Comparison of ENCODE assay signal across 23 cellular contexts in the genomic region with DNA sequence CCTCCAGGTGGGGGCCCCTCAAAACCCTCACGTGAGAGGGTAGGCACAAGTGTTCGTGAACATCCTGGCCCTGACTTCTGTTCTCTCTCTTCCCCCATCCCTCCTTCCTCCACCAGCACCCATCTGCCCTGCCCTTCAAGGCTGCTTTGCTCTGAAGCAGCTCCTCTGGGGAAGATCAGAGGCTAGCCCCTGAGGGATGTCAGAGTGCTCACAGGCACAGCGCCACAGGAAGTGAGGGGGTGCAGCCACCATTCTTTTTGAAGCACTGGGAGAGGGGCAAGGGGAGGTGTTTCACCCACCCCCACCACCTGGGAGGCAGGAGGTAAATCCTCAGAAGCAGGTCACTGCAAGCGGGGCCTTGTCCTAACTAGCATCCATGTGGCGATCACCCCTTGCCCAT.
"Had no signal": no experiment of that assay in that cellular context is flagged by ENCODE, and none has a peak within 500 bp of the region (broad histone marks: within the 10 kb centered on the region; RNA-seq: fewer than 3 reads in every experiment).

No MANE protein-coding gene starts in this region.

- H3K27ac ChIP-seq: brain microvascular endothelial cell, epithelial cell of prostate, neural progenitor cell, ovary, uterus, WERI-Rb-1 had no signal

- ATAC-seq: activated CD8-positive, alpha-beta memory T cell treated with anti-CD3 and anti-CD28 coated beads, Interleukin-2, amount 10 ng/mL, durations not matched to agents 7 days and 5 days; activated naive CD8-positive, alpha-beta T cell treated with anti-CD3 and anti-CD28 coated beads, Interleukin-2, amount 50 U/mL, for 24 hours; stimulated activated effector memory CD8-positive, alpha-beta T cell treated with anti-CD3 and anti-CD28 coated beads, Interleukin-12 subunit alpha, Interleukin-12 subunit beta, amount 100 ng/mL, for 72 hours had no signal

- H3K36me3 ChIP-seq: ovary, uterus had no signal

- H3K4me3 ChIP-seq: mucosa of descending colon, neural progenitor cell, ovary, smooth muscle cell, transverse colon, uterus had no signal

- H3K27me3 ChIP-seq: brain microvascular endothelial cell, neural progenitor cell, ovary, transverse colon, uterus had no signal

- H3K9me3 Mint-ChIP-seq: activated naive CD8-positive, alpha-beta T cell treated with anti-CD3 and anti-CD28 coated beads, Interleukin-2, amount 50 U/mL, for 24 hours; neural progenitor cell; stimulated activated effector memory CD8-positive, alpha-beta T cell treated with anti-CD3 and anti-CD28 coated beads, Interleukin-12 subunit alpha, Interleukin-12 subunit beta, amount 100 ng/mL, for 72 hours had no signal

- H2AFZ ChIP-seq: neural progenitor cell had no signal

- H3K27me3 Mint-ChIP-seq: activated CD8-positive, alpha-beta memory T cell treated with anti-CD3 and anti-CD28 coated beads, Interleukin-2, amount 10 ng/mL, durations not matched to agents 7 days and 5 days; activated naive CD8-positive, alpha-beta T cell treated with anti-CD3 and anti-CD28 coated beads, Interleukin-2, amount 50 U/mL, for 24 hours had no signal

- H3K27ac Mint-ChIP-seq: activated CD8-positive, alpha-beta memory T cell treated with anti-CD3 and anti-CD28 coated beads, Interleukin-2, amount 10 ng/mL, durations not matched to agents 7 days and 5 days; activated naive CD8-positive, alpha-beta T cell treated with anti-CD3 and anti-CD28 coated beads, Interleukin-2, amount 50 U/mL, for 24 hours; activated T-helper 2 cell treated with anti-CD3 and anti-CD28 coated beads, Interferon-gamma antibody, Interleukin-2, Interleukin-4, amounts not matched to agents 10 μg/mL and 5 μg/mL and 100 μg/mL, durations not matched to agents 14 hours and 24 hours and 36 hours; endodermal cell; naive B cell; neural progenitor cell; stimulated activated effector memory CD8-positive, alpha-beta T cell treated with anti-CD3 and anti-CD28 coated beads, Interleukin-12 subunit alpha, Interleukin-12 subunit beta, amount 100 ng/mL, for 72 hours had no signal

- DNase-seq: activated CD4-positive, alpha-beta T cell treated with anti-CD3 and anti-CD28 coated beads, Interleukin-2, amount 50 U/mL, for 48 hours; activated CD8-positive, alpha-beta memory T cell treated with anti-CD3 and anti-CD28 coated beads, Interleukin-2, amount 10 ng/mL, durations not matched to agents 7 days and 5 days; activated naive CD4-positive, alpha-beta T cell treated with Interleukin-2 at 50 U/mL for 16 hours; activated naive CD8-positive, alpha-beta T cell treated with anti-CD3 and anti-CD28 coated beads, Interleukin-2, amount 50 U/mL, for 24 hours; brain microvascular endothelial cell; central memory CD4-positive, alpha-beta T cell; endodermal cell; foreskin fibroblast; glutamatergic neuron; hippocampal formation; naive B cell; ovary; stimulated activated CD4-positive, alpha-beta T cell treated with anti-CD3 and anti-CD28 coated beads, Interleukin-4, amount 100 ng/mL, for 24 hours; T-helper 2 cell; uterus; WERI-Rb-1 had no signal

- H3K4me2 ChIP-seq: neural progenitor cell, smooth muscle cell had no signal

- H3K4me3 Mint-ChIP-seq: activated CD8-positive, alpha-beta memory T cell treated with anti-CD3 and anti-CD28 coated beads, Interleukin-2, amount 10 ng/mL, durations not matched to agents 7 days and 5 days; activated naive CD8-positive, alpha-beta T cell treated with anti-CD3 and anti-CD28 coated beads, Interleukin-2, amount 50 U/mL, for 24 hours; endodermal cell; neural progenitor cell; stimulated activated effector memory CD8-positive, alpha-beta T cell treated with anti-CD3 and anti-CD28 coated beads, Interleukin-12 subunit alpha, Interleukin-12 subunit beta, amount 100 ng/mL, for 72 hours had no signal

- H3K4me1 ChIP-seq: uterus had no signal

- H3K9me3 ChIP-seq: mucosa of descending colon, ovary, transverse colon, uterus had no signal

- H3K9ac ChIP-seq: neural progenitor cell had no signal

- H3K4me1 Mint-ChIP-seq: activated CD8-positive, alpha-beta memory T cell treated with anti-CD3 and anti-CD28 coated beads, Interleukin-2, amount 10 ng/mL, durations not matched to agents 7 days and 5 days; naive B cell; neural progenitor cell had no signal

- H3K36me3 Mint-ChIP-seq: activated CD8-positive, alpha-beta memory T cell treated with anti-CD3 and anti-CD28 coated beads, Interleukin-2, amount 10 ng/mL, durations not matched to agents 7 days and 5 days; naive B cell had no signal
